Comparison of ENCODE assay signal across 30 cellular contexts in the genomic region with DNA sequence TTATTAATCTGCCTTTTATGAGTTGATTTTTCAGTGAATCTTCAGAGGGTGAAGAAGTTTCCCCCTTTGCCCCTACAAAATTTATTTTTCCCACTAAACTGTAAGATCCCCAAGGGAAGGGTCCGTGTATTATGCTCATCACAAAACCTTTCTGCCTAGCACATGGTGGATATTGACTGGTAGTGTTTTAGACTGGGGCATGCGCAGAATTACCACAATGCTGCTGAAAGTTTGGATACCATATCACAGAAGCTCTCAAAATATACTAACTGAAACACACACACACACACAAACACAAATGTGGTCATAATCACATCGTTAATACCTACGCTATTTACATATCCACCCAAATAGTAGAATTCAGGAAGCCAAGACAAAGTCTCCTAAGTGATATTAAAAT. TPM values are rescaled to one million over a fixed set of nuclear protein-coding genes. Genes with fewer than 3 reads are reported as not detected.
"Had no signal": no experiment of that assay in that cellular context is flagged by ENCODE, and none has a peak within 500 bp of the region (broad histone marks: within the 10 kb centered on the region; RNA-seq: fewer than 3 reads in every experiment).

No MANE protein-coding gene starts in this region.

- H3K36me3 Mint-ChIP-seq: mesothelial cell of epicardium had no signal

- DNase-seq: activated CD4-positive, alpha-beta T cell treated with anti-CD3 and anti-CD28 coated beads for 1 hour; activated CD4-positive, alpha-beta T cell treated with anti-CD3 and anti-CD28 coated beads, Interleukin-2, amount 50 U/mL, for 1 hour; activated naive CD4-positive, alpha-beta T cell; activated T-cell treated with anti-CD3 and anti-CD28 coated beads, Interleukin-2, amount 50 U/mL, for 48 hours; central memory CD4-positive, alpha-beta T cell; foreskin keratinocyte; heart left ventricle; left colon; mammary epithelial cell; naive B cell; nephron progenitor cell; ovary; stimulated activated CD4-positive, alpha-beta T cell treated with anti-CD3 and anti-CD28 coated beads, Interleukin-12 subunit alpha, Interleukin-12 subunit beta, amount 100 ng/mL, for 4 hours; stimulated activated CD4-positive, alpha-beta T cell treated with anti-CD3 and anti-CD28 coated beads, Interleukin-4, amount 100 ng/mL, for 1 hour; stimulated activated naive CD8-positive, alpha-beta T cell treated with anti-CD3 and anti-CD28 coated beads, Interleukin-15, Interleukin-2, amounts not matched to agents 100 U/mL and 50 U/mL, for 24 hours; testis; transverse colon had no signal

- H3K4me3 Mint-ChIP-seq: activated CD8-positive, alpha-beta T cell treated with anti-CD3 and anti-CD28 coated beads for 36 hours; mesothelial cell of epicardium; naive B cell; nephron progenitor cell had no signal

- H3K27ac Mint-ChIP-seq: activated naive CD4-positive, alpha-beta T cell treated with anti-CD3 and anti-CD28 coated beads, Interleukin-2, amount 50 U/mL, for 72 hours; mesothelial cell of epicardium; naive B cell; nephron progenitor cell; progenitor cell of endocrine pancreas had no signal

- H3K36me3 ChIP-seq: breast epithelium, esophagus muscularis mucosa, heart left ventricle, neutrophil, ovary, transverse colon had no signal

- H3K27me3 ChIP-seq: breast epithelium, ovary, testis had no signal

- ATAC-seq: activated naive CD4-positive, alpha-beta T cell treated with anti-CD3 and anti-CD28 coated beads, Interleukin-2, amount 50 U/mL, for 72 hours; foreskin keratinocyte; heart left ventricle; left colon; sciatic nerve; stimulated activated naive CD8-positive, alpha-beta T cell treated with anti-CD3 and anti-CD28 coated beads, Interleukin-15, Interleukin-2, amounts not matched to agents 100 U/mL and 50 U/mL, for 24 hours had no signal

- H3K27ac ChIP-seq: breast epithelium, esophagus muscularis mucosa, foreskin keratinocyte, heart left ventricle, neutrophil, ovary, skin epidermis, testis, transverse colon had no signal

- H3K9me3 Mint-ChIP-seq: activated CD8-positive, alpha-beta T cell treated with anti-CD3 and anti-CD28 coated beads for 36 hours had no signal

- FAIRE-seq: keratinocyte had no signal

- H3K4me1 ChIP-seq: breast epithelium, esophagus muscularis mucosa, foreskin keratinocyte, heart left ventricle, testis, transverse colon had no signal

- H3K4me1 Mint-ChIP-seq: naive B cell had no signal

- H3K9me3 ChIP-seq: breast epithelium, esophagus muscularis mucosa, heart left ventricle, neutrophil, ovary, testis, transverse colon had no signal

- H3K4me3 ChIP-seq: breast epithelium, esophagus muscularis mucosa, heart left ventricle, ovary, skin epidermis, testis, transverse colon had no signal

RNA-seq across cellular contexts. Expression of a gene that starts 28.0 kb away (rescaled TPM):
- total RNA-seq: activated CD8-positive, alpha-beta T cell treated with anti-CD3 and anti-CD28 coated beads for 36 hours; activated naive CD4-positive, alpha-beta T cell treated with anti-CD3 and anti-CD28 coated beads, Interleukin-2, amount 50 U/mL, for 72 hours; breast epithelium; esophagus muscularis mucosa; foreskin keratinocyte; heart left ventricle; left colon; liver; mammary epithelial cell; mesothelial cell of epicardium; ovary; progenitor cell of endocrine pancreas; renal cortical epithelial cell; sciatic nerve; transverse colon; urinary bladder had no signal
- polyA plus RNA-seq: foreskin keratinocyte, heart left ventricle, keratinocyte, liver, mammary epithelial cell, urinary bladder had no signal
